Comparison of ENCODE assay signal across 26 cellular contexts in genomic region chr12:33044447-33044846, GRCh38.
"Had no signal": no experiment of that assay in that cellular context is flagged by ENCODE, and none has a peak within 500 bp of the region (broad histone marks: within the 10 kb centered on the region; RNA-seq: fewer than 3 reads in every experiment).

No MANE protein-coding gene starts in this region.

- ATAC-seq: left colon; left lung; lower lobe of right lung; natural killer cell; right lobe of liver; stimulated activated memory B cell treated with anti-CD40 and anti-IgM and Interleukin-4, amounts not matched to agents 10 μg/mL and 1 μg/mL and 100 μg/mL, for 72 hours; stimulated activated naive CD8-positive, alpha-beta T cell treated with anti-CD3 and anti-CD28 coated beads, Interleukin-15, amount 100 ng/mL, for 72 hours had no signal

- FAIRE-seq: islet of Langerhans, kidney had no signal

- H2AFZ ChIP-seq: neural progenitor cell had no signal

- H3K4me1 ChIP-seq: left lung, lower lobe of right lung, right atrium auricular region, right lobe of liver, tibial nerve, uterus had no signal

- H3K27me3 ChIP-seq: neural progenitor cell, ovary, right atrium auricular region, right lobe of liver, tibial nerve, uterus had no signal

- H3K27ac ChIP-seq: left lung, lower lobe of right lung, neural progenitor cell, ovary, right atrium auricular region, right lobe of liver, tibial nerve, uterus had no signal

- H3K9me3 ChIP-seq: lower lobe of right lung, ovary, right lobe of liver, uterus had no signal

- H3K4me3 ChIP-seq: left lung, lower lobe of right lung, neural progenitor cell, ovary, right atrium auricular region, right lobe of liver, smooth muscle cell, tibial nerve, uterus had no signal

- H3K4me2 ChIP-seq: neural progenitor cell, smooth muscle cell had no signal

- DNase-seq: hypothalamus; immature natural killer cell; kidney; left colon; left lung; lower lobe of right lung; mesendoderm; naive B cell; natural killer cell; nephron progenitor cell; ovary; right lobe of liver; stimulated activated CD4-positive, alpha-beta T cell treated with anti-CD3 and anti-CD28 coated beads, Interleukin-1b, Interleukin-23, amount 100 ng/mL, for 48 hours; stimulated activated CD4-positive, alpha-beta T cell treated with anti-CD3 and anti-CD28 coated beads, Interleukin-2, amount 100 ng/mL, for 48 hours; stimulated activated CD4-positive, alpha-beta T cell treated with anti-CD3 and anti-CD28 coated beads, Interleukin-4, amount 100 ng/mL, for 4 hours; stimulated activated CD8-positive, alpha-beta memory T cell treated with anti-CD3 and anti-CD28 coated beads, Interleukin-4, amount 100 ng/mL, for 48 hours; stimulated activated naive CD4-positive, alpha-beta T cell treated with Interleukin-2 at 50 U/mL for 16 hours; stimulated activated naive CD8-positive, alpha-beta T cell treated with anti-CD3 and anti-CD28 coated beads, Interleukin-15, amount 100 ng/mL, for 72 hours; substantia nigra; uterus had no signal

- H3K9ac ChIP-seq: neural progenitor cell had no signal

- H3K36me3 ChIP-seq: left lung, lower lobe of right lung, neural progenitor cell, ovary, right atrium auricular region, right lobe of liver, tibial nerve, uterus had no signal
